8 cellular contexts compared by ENCODE assay signal in genomic region chr16:56279132-56279531, GRCh38.
DNase-seq lines count a peak whose midpoint lies in the region; ATAC-seq and TF ChIP-seq lines count a peak whose summit lies in the region.

No MANE protein-coding gene starts in this region.

- H3K27me3 ChIP-seq in aorta (ENCODE audit: control insufficient read depth in 1 of 2, insufficient read depth in 2 of 2, low read length in 1 of 2): no peaks in the 10 kb centered on the region
- peaks cover 14% of the 10 kb centered on the region for H3K27me3 ChIP-seq in A673 (replicated peaks; ENCODE audit: insufficient read depth, low read depth, low read length, poor library complexity)
- peaks cover 3% of the 10 kb centered on the region; the same call in 1 of the 2 replicates for H3K27me3 ChIP-seq in MG63

- peak; percentile 83 for ATAC-seq in GM19452 (IDR thresholded peaks at IDR 0.05; ENCODE audit: unreplicated experiment)
- peak; percentile 84 for ATAC-seq in T-helper 17 cell
- ATAC-seq in aorta (ENCODE audit: low FRiP score): no peak

- H3K27me3 Mint-ChIP-seq in T-helper 17 cell: no peaks in the 10 kb centered on the region
- H3K27me3 Mint-ChIP-seq in activated naive CD8-positive, alpha-beta T cell treated with anti-CD3 and anti-CD28 coated beads for 36 hours: peaks cover 17% of the 10 kb centered on the region

- DNase-seq in T-helper 17 cell (peak in 1 of 3 donors; percentile 13), aorta (no peak), A673 (ENCODE audit: low spot score) (no peak), OCI-LY7 (ENCODE audit: low spot score) (no peak), MG63 (no peak)
- DNase-seq in activated naive CD8-positive, alpha-beta T cell treated with anti-CD3 and anti-CD28 coated beads for 36 hours: peak; percentile 77
- DNase-seq in stimulated activated CD4-positive, alpha-beta T cell treated with anti-CD3 and anti-CD28 coated beads, Interleukin-4, amount 100 ng/mL, for 48 hours (ENCODE audit: low read depth in 2 of 2): peak; percentile 18 to 28

- H3K9me3 ChIP-seq in T-helper 17 cell (ENCODE audit: control insufficient read depth, low read length, poor library complexity, severe bottlenecking): no peaks in the 10 kb centered on the region
- no peaks in the 10 kb centered on the region for H3K9me3 ChIP-seq in aorta (ENCODE audit: control insufficient read depth, low read length)
- no peaks in the 10 kb centered on the region for H3K9me3 ChIP-seq in A673 (ENCODE audit: low read depth, low read length, poor library complexity, severe bottlenecking)
- H3K9me3 ChIP-seq in OCI-LY7 (ENCODE audit: low read length): no peaks in the 10 kb centered on the region
- no peaks in the 10 kb centered on the region for H3K9me3 ChIP-seq in MG63

- H3K36me3 Mint-ChIP-seq in T-helper 17 cell (ENCODE audit: low read depth): no peaks in the 10 kb centered on the region
- no peaks in the 10 kb centered on the region for H3K36me3 Mint-ChIP-seq in activated naive CD8-positive, alpha-beta T cell treated with anti-CD3 and anti-CD28 coated beads for 36 hours

- no peaks in the 10 kb centered on the region for H3K9me3 Mint-ChIP-seq in activated naive CD8-positive, alpha-beta T cell treated with anti-CD3 and anti-CD28 coated beads for 36 hours

- CTCF ChIA-PET in A673 (lab: Charles Lee): no interaction called here
- CTCF ChIA-PET in OCI-LY7 (lab: Charles Lee; ENCODE audit: unreplicated experiment): no interaction called here

- intact Hi-C loops in aorta (cut with DNase I) (no loop called here), A673 (cut with micrococcal nuclease; ENCODE audit: unreplicated experiment) (no loop called here), OCI-LY7 (cut with micrococcal nuclease; ENCODE audit: unreplicated experiment) (no loop called here)

- TF ChIP-seq CTCF in A673 (conservative IDR thresholded peaks at IDR 0.05; ENCODE audit: low read depth, low read length) (no peak), OCI-LY7 (conservative IDR thresholded peaks at IDR 0.05; ENCODE audit: low read length) (no peak)

- POLR2A ChIA-PET in A673 (lab: Charles Lee; ENCODE audit: low non-redundant PET): no interaction called here
- POLR2A ChIA-PET in OCI-LY7 (lab: Charles Lee): no interaction called here

- no peaks in the 10 kb centered on the region for H3K36me3 ChIP-seq in aorta (ENCODE audit: control insufficient read depth in 1 of 2, insufficient read depth in 2 of 2, low read length in 1 of 2)
- H3K36me3 ChIP-seq in A673 (ENCODE audit: insufficient read depth, low read length, poor library complexity, severe bottlenecking): no peaks in the 10 kb centered on the region
- H3K36me3 ChIP-seq in OCI-LY7 (ENCODE audit: insufficient read depth, low read length): no peaks in the 10 kb centered on the region
- H3K36me3 ChIP-seq in MG63: no peaks in the 10 kb centered on the region

- H3K4me3 Mint-ChIP-seq in T-helper 17 cell: peak overlapping the region; percentile 85
- peak overlapping the region; percentile 8 for H3K4me3 Mint-ChIP-seq in activated naive CD8-positive, alpha-beta T cell treated with anti-CD3 and anti-CD28 coated beads for 36 hours

- H3K4me1 ChIP-seq in aorta (ENCODE audit: control insufficient read depth in 1 of 2, insufficient read depth in 2 of 2, low read length in 2 of 2): no peaks in the 10 kb centered on the region
- no peaks in the 10 kb centered on the region for H3K4me1 ChIP-seq in A673 (ENCODE audit: insufficient read depth, low read length, poor library complexity, severe bottlenecking)
- peaks cover 9% of the 10 kb centered on the region for H3K4me1 ChIP-seq in OCI-LY7 (ENCODE audit: insufficient read depth, low read length, poor library complexity, severe bottlenecking)

- no peak overlapping the region for H3K4me2 ChIP-seq in OCI-LY7 (ENCODE audit: low read length)

- no peak overlapping the region for H3K27ac ChIP-seq in aorta (ENCODE audit: low read depth in 1 of 2, low read length in 2 of 2)
- H3K27ac ChIP-seq in A673 (ENCODE audit: low read depth, low read length, poor library complexity, severe bottlenecking): no peak overlapping the region
- no peak overlapping the region for H3K27ac ChIP-seq in OCI-LY7 (ENCODE audit: low read depth, low read length, poor library complexity, severe bottlenecking)

- H3K9me2 ChIP-seq in OCI-LY7 (ENCODE audit: insufficient read depth, low read length): no peaks in the 10 kb centered on the region

- H2AFZ ChIP-seq in OCI-LY7 (ENCODE audit: low read length): no peak overlapping the region

- H3K4me1 Mint-ChIP-seq in T-helper 17 cell: peaks cover 27% of the 10 kb centered on the region
- H3K4me1 Mint-ChIP-seq in activated naive CD8-positive, alpha-beta T cell treated with anti-CD3 and anti-CD28 coated beads for 36 hours: peaks cover 22% of the 10 kb centered on the region

- H3K4me3 ChIP-seq in aorta (ENCODE audit: low read length in 2 of 2) (no peak overlapping the region), A673 (ENCODE audit: low read depth, low read length, poor library complexity, severe bottlenecking) (no peak overlapping the region), OCI-LY7 (ENCODE audit: low read depth, low read length, poor library complexity, severe bottlenecking) (no peak overlapping the region), MG63 (no peak overlapping the region)

- no peaks in the 10 kb centered on the region for H4K20me1 ChIP-seq in OCI-LY7 (ENCODE audit: insufficient read depth, low read length)

- 89 to 92% methylated on average over 8 of the region's 8 CpGs for WGBS in aorta, 2 donors

- peak overlapping the region; percentile 89 for H3K27ac Mint-ChIP-seq in T-helper 17 cell
- H3K27ac Mint-ChIP-seq in activated naive CD8-positive, alpha-beta T cell treated with anti-CD3 and anti-CD28 coated beads for 36 hours: peak overlapping the region; percentile 84

- no TSS peak for BruUV-seq in A673 (replicated peaks; lab: Mats Ljungman, UMichigan)
- BruUV-seq in OCI-LY7 (replicated peaks; lab: Mats Ljungman, UMichigan): no TSS peak

- H3K79me2 ChIP-seq in OCI-LY7 (ENCODE audit: insufficient read depth, low read depth, low read length): no peaks in the 10 kb centered on the region

Comparison
In these comparisons a context has a peak if more than half of its experiments do, and no peak if none do; other contexts are left out.
1. DNase-seq: peak in activated naive CD8-positive, alpha-beta T cell treated with anti-CD3 and anti-CD28 coated beads for 36 hours (single experiment) and stimulated activated CD4-positive, alpha-beta T cell treated with anti-CD3 and anti-CD28 coated beads, Interleukin-4, amount 100 ng/mL, for 48 hours (2 of 2); none in aorta (0 of 2), A673 (single experiment), OCI-LY7 (single experiment) and MG63 (single experiment).